ENCODE assay signal across 19 cellular contexts in the genomic region with DNA sequence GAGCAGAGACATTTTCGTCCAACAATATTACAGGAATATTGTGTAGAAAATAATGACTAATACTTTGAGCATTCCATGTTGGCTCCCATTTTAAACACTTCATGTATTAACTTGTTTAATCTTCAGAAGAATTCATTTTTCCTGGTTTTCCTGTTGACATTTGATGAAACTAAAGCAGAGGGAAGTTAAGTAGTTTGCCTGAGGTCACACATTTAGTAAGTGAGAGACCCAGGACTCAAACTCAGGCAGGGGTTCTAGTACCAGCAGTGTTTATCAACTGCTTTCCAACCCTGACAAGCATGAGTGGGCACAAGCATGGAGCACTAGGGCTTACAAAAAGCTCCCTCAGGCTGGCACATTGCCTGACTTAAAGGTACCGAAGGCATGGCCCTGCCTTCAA.
DNase-seq lines count a peak whose midpoint lies in the region; ATAC-seq, FAIRE-seq and TF ChIP-seq lines count a peak whose summit lies in the region.
"Had no signal": no experiment of that assay in that cellular context is flagged by ENCODE, and none has a peak within 500 bp of the region (broad histone marks: within the 10 kb centered on the region; RNA-seq: fewer than 3 reads in every experiment).

No MANE protein-coding gene starts in this region.

- no peak overlapping the region for H3K9ac ChIP-seq in kidney (ENCODE audit: low read length in 2 of 2)
- H3K9ac ChIP-seq: BLaER1 treated with 17β-estradiol and CSF1 and Interleukin-3, amounts not matched to agents 10 nM and 100 nM had no signal

- TF ChIP-seq CTCF in osteoblast (IDR thresholded peaks at IDR 0.05; ENCODE audit: extremely low read depth, low read depth, low read length) = no peak
- TF ChIP-seq CTCF in kidney (IDR thresholded peaks at IDR 0.05; ENCODE audit: borderline replicate concordance, extremely low read depth, insufficient read depth) = no peak

- H3K27ac ChIP-seq in CD4-positive, alpha-beta memory T cell (ENCODE audit: low read depth, low read length) = no peak overlapping the region
- H3K27ac ChIP-seq in esophagus (ENCODE audit: low read depth in 2 of 2, low read length in 1 of 2) (peak overlapping the region; percentile 52 to 71), osteoblast (ENCODE audit: low read depth, low read length) (no peak overlapping the region), kidney (ENCODE audit: low read depth in 2 of 2, low read length in 2 of 2) (no peak overlapping the region)
- H3K27ac ChIP-seq: BLaER1 treated with 17β-estradiol and CSF1 and Interleukin-3, amounts not matched to agents 10 nM and 100 nM had no signal

- no peak overlapping the region for H3K4me2 ChIP-seq in osteoblast (ENCODE audit: insufficient read depth, low read length)
- H3K4me2 ChIP-seq: BLaER1 treated with 17β-estradiol and CSF1 and Interleukin-3, amounts not matched to agents 10 nM and 100 nM had no signal

- peak overlapping the region; percentile 33 for H2AFZ ChIP-seq in osteoblast (ENCODE audit: low read length)

- peak overlapping the region in 5 of 7 donors; percentile 49 to 89 (median 76) for H3K27ac Mint-ChIP-seq in CD4-positive, alpha-beta memory T cell
- H3K27ac Mint-ChIP-seq: WTC11 had no signal

- no peaks in the 10 kb centered on the region for H3K36me3 ChIP-seq in CD4-positive, alpha-beta memory T cell (ENCODE audit: insufficient read depth, low read length)
- H3K36me3 ChIP-seq in esophagus (ENCODE audit: control insufficient read depth in 2 of 2, insufficient read depth in 2 of 2, low read length in 1 of 2) = no peaks in the 10 kb centered on the region
- H3K36me3 ChIP-seq in osteoblast (ENCODE audit: insufficient read depth, low read length) = no peaks in the 10 kb centered on the region
- H3K36me3 ChIP-seq in kidney (ENCODE audit: control insufficient read depth in 1 of 2, insufficient read depth in 2 of 2, low read length in 2 of 2) = no peaks in the 10 kb centered on the region
- H3K36me3 ChIP-seq: BLaER1 treated with 17β-estradiol and CSF1 and Interleukin-3, amounts not matched to agents 10 nM and 100 nM had no signal

- H3K9me3 ChIP-seq in CD4-positive, alpha-beta memory T cell (ENCODE audit: control insufficient read depth in 1 of 2, low read length in 2 of 2) = no peaks in the 10 kb centered on the region
- no peaks in the 10 kb centered on the region for H3K9me3 ChIP-seq in esophagus (ENCODE audit: control insufficient read depth in 2 of 2, insufficient read depth in 1 of 2, low read depth in 1 of 2, low read length in 1 of 2)
- H3K9me3 ChIP-seq in osteoblast (ENCODE audit: low read depth, low read length) = no peaks in the 10 kb centered on the region
- no peaks in the 10 kb centered on the region for H3K9me3 ChIP-seq in kidney (ENCODE audit: control insufficient read depth in 1 of 2, low read length in 2 of 2)
- H3K9me3 ChIP-seq: BLaER1 treated with 17β-estradiol and CSF1 and Interleukin-3, amounts not matched to agents 10 nM and 100 nM; mucosa of descending colon had no signal

- peaks cover 2 to 6% of the 10 kb centered on the region in 2 donors for H3K36me3 Mint-ChIP-seq in CD4-positive, alpha-beta memory T cell
- H3K36me3 Mint-ChIP-seq: WTC11 had no signal

- H3K4me3 ChIP-seq in CD4-positive, alpha-beta memory T cell (ENCODE audit: low read length in 2 of 2) = no peak overlapping the region
- H3K4me3 ChIP-seq in esophagus (ENCODE audit: low read depth in 1 of 2, low read length in 2 of 2) (no peak overlapping the region), osteoblast (ENCODE audit: insufficient read depth, low read length) (no peak overlapping the region), kidney (ENCODE audit: low read length in 2 of 2) (no peak overlapping the region)
- H3K4me3 ChIP-seq: BLaER1 treated with 17β-estradiol and CSF1 and Interleukin-3, amounts not matched to agents 10 nM and 100 nM; mucosa of descending colon had no signal

- no peaks in the 10 kb centered on the region for H3K27me3 ChIP-seq in CD4-positive, alpha-beta memory T cell (ENCODE audit: insufficient read depth, low read length)
- H3K27me3 ChIP-seq in esophagus (ENCODE audit: control insufficient read depth in 1 of 2, insufficient read depth in 2 of 2, low read length in 2 of 2) (no peaks in the 10 kb centered on the region), osteoblast (ENCODE audit: insufficient read depth, low read length) (no peaks in the 10 kb centered on the region)
- H3K27me3 ChIP-seq: BLaER1 treated with 17β-estradiol and CSF1 and Interleukin-3, amounts not matched to agents 10 nM and 100 nM had no signal

- intact Hi-C loops in CD4-positive, alpha-beta memory T cell (cut with micrococcal nuclease) = loop anchor here (5.0 kb wide), 1 partner anchor 380 kb away; no protein-coding TSS in a partner anchor
- intact Hi-C loops in kidney (cut with DNase I) = no loop called here

- no peak for ATAC-seq in GM19351 (IDR thresholded peaks at IDR 0.05; ENCODE audit: unreplicated experiment)
- ATAC-seq in HG03342 (IDR thresholded peaks at IDR 0.05; ENCODE audit: unreplicated experiment) = no peak
- ATAC-seq: mucosa of descending colon, WTC11 had no signal

- POLR2A ChIA-PET in CD4-positive, alpha-beta memory T cell (lab: Charles Lee; ENCODE audit: partially characterized antibody) = no interaction called here

- peaks cover 0 to 11% (median 4%) of the 10 kb centered on the region in 8 donors for H3K9me3 Mint-ChIP-seq in CD4-positive, alpha-beta memory T cell
- H3K9me3 Mint-ChIP-seq: WTC11 had no signal

- CTCF ChIA-PET in CD4-positive, alpha-beta memory T cell (lab: Charles Lee; ENCODE audit: partially characterized antibody) = no interaction called here

- H3K4me1 ChIP-seq in CD4-positive, alpha-beta memory T cell (ENCODE audit: insufficient read depth, low read length) = peaks cover 23% of the 10 kb centered on the region
- H3K4me1 ChIP-seq in esophagus (ENCODE audit: control insufficient read depth in 2 of 2, insufficient read depth in 2 of 2, low read length in 1 of 2) = peaks cover 0 to 2% of the 10 kb centered on the region in 2 donors
- peaks cover 4% of the 10 kb centered on the region for H3K4me1 ChIP-seq in osteoblast (ENCODE audit: insufficient read depth, low read length)
- H3K4me1 ChIP-seq in kidney (ENCODE audit: control insufficient read depth in 1 of 2, insufficient read depth in 1 of 2, low read depth in 1 of 2, low read length in 2 of 2) = peaks cover 0 to 5% of the 10 kb centered on the region in 2 donors

- H3K27me3 Mint-ChIP-seq in CD4-positive, alpha-beta memory T cell = no peaks in the 10 kb centered on the region

- peak overlapping the region in 6 of 8 donors; percentile 40 to 75 (median 60) for H3K4me3 Mint-ChIP-seq in CD4-positive, alpha-beta memory T cell
- H3K4me3 Mint-ChIP-seq: WTC11 had no signal

- no peaks in the 10 kb centered on the region for H4K20me1 ChIP-seq in osteoblast (ENCODE audit: insufficient read depth, low read length)
- H4K20me1 ChIP-seq: BLaER1 treated with 17β-estradiol and CSF1 and Interleukin-3, amounts not matched to agents 10 nM and 100 nM had no signal

- H3K4me1 Mint-ChIP-seq in CD4-positive, alpha-beta memory T cell = peaks cover 12 to 46% (median 29%) of the 10 kb centered on the region in 4 donors

- H3K79me2 ChIP-seq in osteoblast (ENCODE audit: insufficient read depth, low read length) = no peaks in the 10 kb centered on the region

- WGBS in esophagus, 2 donors = 33 to 48% methylated on average over 2 of the region's 2 CpGs

- DNase-seq in CD4-positive, alpha-beta memory T cell = no peak
- peak; percentile 19 to 75 for DNase-seq in NCI-H446 (lab: John Stamatoyannopoulos, UW)
- no peak for DNase-seq in osteoblast (ENCODE audit: insufficient read length, low spot score, missing footprints)
- DNase-seq in hepatic stellate cell (ENCODE audit: low spot score) = no peak
- no peak for DNase-seq in kidney
- DNase-seq: activated CD8-positive, alpha-beta memory T cell treated with anti-CD3 and anti-CD28 coated beads, Interleukin-2, amount 50 U/mL, for 4 hours; IMR-90; mucosa of descending colon; NCI-H1417; OCI-M1; posterior cingulate gyrus; stimulated activated CD4-positive, alpha-beta T cell treated with anti-CD3 and anti-CD28 coated beads, Interleukin-1b, Interleukin-23, amount 100 ng/mL, for 48 hours; trophoblast cell had no signal

- no peak for FAIRE-seq in kidney (lab: Jason Lieb, UNC)
- FAIRE-seq: colon had no signal

Comparison
In these comparisons a context has a peak if more than half of its experiments do, and no peak if none do; other contexts are left out.
1. DNase-seq: peak in NCI-H446 (2 of 2); none in CD4-positive, alpha-beta memory T cell (0 of 5), osteoblast (single experiment), hepatic stellate cell (single experiment) and kidney (single experiment).
2. H3K27ac ChIP-seq: peak in esophagus (2 of 2); none in CD4-positive, alpha-beta memory T cell (single experiment), osteoblast (single experiment) and kidney (0 of 2).